Comparison of ENCODE assay signal across 21 cellular contexts in the genomic region with DNA sequence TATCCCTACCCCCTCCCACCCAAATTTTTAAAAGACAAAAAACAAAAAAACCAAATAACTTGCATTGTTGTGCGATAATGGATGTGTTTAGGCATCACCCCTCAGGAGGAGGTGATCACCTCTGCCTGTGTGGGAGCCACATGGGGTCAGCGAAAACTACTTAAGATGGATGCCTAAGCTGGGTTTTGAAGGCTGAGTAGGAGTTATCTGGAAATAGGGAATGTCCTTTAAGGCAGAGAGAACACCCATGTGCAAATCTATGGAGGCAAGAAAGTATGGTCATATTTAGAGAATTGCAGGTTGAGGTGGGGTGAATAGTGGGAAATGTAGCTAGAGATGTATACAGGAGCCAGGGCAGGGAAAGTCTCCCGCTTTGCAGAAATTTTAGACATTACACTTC.
"Had no signal": no experiment of that assay in that cellular context is flagged by ENCODE, and none has a peak within 500 bp of the region (broad histone marks: within the 10 kb centered on the region; RNA-seq: fewer than 3 reads in every experiment).

No MANE protein-coding gene starts in this region.

- H3K27ac Mint-ChIP-seq: IgD-negative memory B cell had no signal

- H3K27me3 Mint-ChIP-seq: IgD-negative memory B cell had no signal

- DNase-seq: KBM-7, MG63, NCI-H1092, NCI-H1105 treated with DMSO at 0.1 percent for 48 hours, NCI-H1417 treated with DMSO at 0.1 percent for 48 hours, NCI-H146, NCI-H1694 treated with DMSO at 0.1 percent for 48 hours, NCI-H1930, NCI-H2081, NCI-H2107, NCI-H2227 treated with DMSO at 0.1 percent for 48 hours, NCI-H524, NCI-H526 treated with DMSO at 0.1 percent for 48 hours, NCI-H748 treated with DMSO at 0.1 percent for 48 hours, Right ventricle myocardium superior, RPMI8226, SIG-M5 had no signal

- H3K9me3 ChIP-seq: MG63, SJSA1 had no signal

- H3K9me3 Mint-ChIP-seq: IgD-negative memory B cell had no signal

- H3K4me3 ChIP-seq: MG63, SJSA1, SK-N-MC had no signal

- H3K27ac ChIP-seq: HL-60, SJSA1, SK-N-MC had no signal
